In the genomic region with DNA sequence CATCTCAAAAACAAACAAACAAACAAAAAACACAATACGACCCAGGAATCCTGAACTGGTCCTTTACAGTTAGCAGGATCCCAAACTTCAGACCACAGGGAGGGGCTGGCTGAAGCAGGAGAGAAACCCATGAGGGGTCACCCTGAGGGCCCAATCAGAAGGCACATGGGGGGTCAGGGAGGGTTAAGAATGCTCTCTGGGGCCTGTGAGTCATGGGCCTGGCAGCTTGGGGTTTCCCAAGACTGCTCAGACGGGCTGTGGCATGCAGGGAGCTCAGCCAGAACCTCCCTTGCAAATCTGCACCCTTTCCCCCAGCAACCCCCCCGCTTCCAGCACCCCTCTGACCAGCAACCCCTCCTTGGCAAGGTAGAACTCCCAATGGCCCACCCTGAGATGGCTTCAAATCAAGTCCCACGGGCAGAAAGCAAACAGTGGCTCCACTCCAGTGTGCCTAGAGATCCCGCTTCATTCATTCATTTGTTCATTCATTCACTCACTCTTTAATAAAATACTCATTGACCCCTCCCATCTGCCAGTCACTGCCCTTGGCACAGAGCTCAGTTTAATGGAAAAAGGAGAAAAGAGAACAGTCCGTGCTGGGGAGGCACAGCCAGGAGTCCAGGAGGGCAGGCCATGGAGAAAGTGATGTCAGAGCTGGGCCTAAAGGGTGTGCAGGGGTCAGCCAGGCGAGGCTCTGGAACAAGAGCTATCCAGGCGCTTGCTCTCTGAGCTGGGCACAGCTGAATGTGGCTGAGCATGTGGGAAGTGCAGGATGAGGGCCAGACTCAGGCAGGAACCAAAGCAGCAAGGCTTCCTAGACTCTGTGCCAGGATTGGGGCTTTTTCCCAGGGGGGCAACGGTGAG, we compare ENCODE assay signal across 8 cellular contexts. TPM values are rescaled to one million over a fixed set of nuclear protein-coding genes. Genes with fewer than 3 reads are reported as not detected.
DNase-seq lines count a peak whose midpoint lies in the region; ATAC-seq and TF ChIP-seq lines count a peak whose summit lies in the region.

No MANE protein-coding gene starts in this region.

- H3K4me3 ChIP-seq in adrenal gland = no peak overlapping the region

- peak; percentile 15 to 19 for DNase-seq in activated CD4-positive, alpha-beta T cell treated with anti-CD3 and anti-CD28 coated beads, Interleukin-2, amount 50 U/mL, for 48 hours
- no peak for DNase-seq in activated CD4-positive, alpha-beta T cell treated with anti-CD3 and anti-CD28 coated beads, Interleukin-2, amount 50 U/mL, for 1 hour
- DNase-seq in adrenal gland (peak in 6 of 7 donors; percentile 80 to 91 (median 86)), islet precursor cell (peak; percentile 98), HEK293T (ENCODE audit: extremely low spot score) (no peak), inferior parietal cortex (ENCODE audit: extremely low spot score) (no peak), GM10248 (ENCODE audit: extremely low spot score) (no peak)
- DNase-seq in stimulated activated naive CD8-positive, alpha-beta T cell treated with anti-CD3 and anti-CD28 coated beads, Interleukin-15, Interleukin-2, amounts not matched to agents 100 U/mL and 50 U/mL, for 24 hours = peak; percentile 45

- H3K36me3 ChIP-seq in adrenal gland (replicated peaks in 1 of 2) = no peaks in the 10 kb centered on the region

- TF ChIP-seq CTCF in adrenal gland (IDR thresholded peaks at IDR 0.05) (no peak), GM10248 (IDR thresholded peaks at IDR 0.05; ENCODE audit: control extremely low read depth, extremely low read depth, low read depth, missing control alignments) (no peak)

- peaks cover 31 to 37% of the 10 kb centered on the region in 2 donors for H3K4me1 ChIP-seq in adrenal gland (replicated peaks in 1 of 2)

- 32 to 60% (median 47%) methylated on average over 6 to 9 of the region's 9 CpGs for WGBS in adrenal gland, 4 donors

- no peaks in the 10 kb centered on the region for H3K27me3 ChIP-seq in adrenal gland

- peak overlapping the region in 4 of 5 donors; percentile 31 to 88 (median 52) for H3K27ac ChIP-seq in adrenal gland

- POLR2A ChIA-PET in HEK293T (lab: Yijun Ruan, JAX) = interaction anchor here (0.7 to 1.4 kb wide), 4 partner anchors 26 to 50 kb away, joined by 3 to 4 read pairs (median 4); a partner anchor contains a TSS
- POLR2A ChIA-PET in GM10248 (lab: Yijun Ruan, JAX) = no interaction called here

- intact Hi-C loops in adrenal gland (cut with DNase I) = no loop called here

- no peak for TF ChIP-seq POLR2A in adrenal gland (IDR thresholded peaks at IDR 0.05)

- ATAC-seq in stimulated activated naive CD8-positive, alpha-beta T cell treated with anti-CD3 and anti-CD28 coated beads, Interleukin-15, Interleukin-2, amounts not matched to agents 100 U/mL and 50 U/mL, for 24 hours = peak; percentile 79

- H3K9me3 ChIP-seq in adrenal gland (replicated peaks in 1 of 3) = no peaks in the 10 kb centered on the region

- CTCF ChIA-PET in HEK293T (lab: Yijun Ruan, JAX) = interaction anchor here (0.6 kb wide), 1 partner anchor 198 kb away, joined by 3 read pairs; no protein-coding TSS in a partner anchor
- CTCF ChIA-PET in GM10248 (lab: Yijun Ruan, JAX) = interaction anchor here (1.8 to 2.3 kb wide), 3 partner anchors 8 to 16 kb away, joined by 6 to 7 read pairs (median 7); no protein-coding TSS in a partner anchor

TF ChIP-seq in HEK293T, 16 proteins besides CTCF, POLR2A, EP300 and RAD21:
- TF ChIP-seq ARNT (IDR thresholded peaks at IDR 0.05) (no peak), FOXM1 (IDR thresholded peaks at IDR 0.05; ENCODE audit: borderline replicate concordance) (no peak), ZNF384 (IDR thresholded peaks at IDR 0.05) (no peak), LEF1 (IDR thresholded peaks at IDR 0.05; ENCODE audit: borderline replicate concordance) (no peak), SUZ12 (IDR thresholded peaks at IDR 0.05) (no peak), BHLHE40 (IDR thresholded peaks at IDR 0.05; ENCODE audit: borderline replicate concordance) (no peak), SP1 (IDR thresholded peaks at IDR 0.05) (no peak), FOXK2 (IDR thresholded peaks at IDR 0.05) (no peak), CTBP1 (IDR thresholded peaks at IDR 0.05; ENCODE audit: borderline replicate concordance) (no peak), HDGF (IDR thresholded peaks at IDR 0.05; ENCODE audit: borderline replicate concordance) (no peak), FOXA1 (IDR thresholded peaks at IDR 0.05) (no peak), NFRKB (IDR thresholded peaks at IDR 0.05) (no peak), L3MBTL2 (conservative IDR thresholded peaks at IDR 0.05) (no peak), TARDBP (IDR thresholded peaks at IDR 0.05) (no peak), ELF4 (IDR thresholded peaks at IDR 0.05) (no peak)
- TF ChIP-seq, protein P1, sequence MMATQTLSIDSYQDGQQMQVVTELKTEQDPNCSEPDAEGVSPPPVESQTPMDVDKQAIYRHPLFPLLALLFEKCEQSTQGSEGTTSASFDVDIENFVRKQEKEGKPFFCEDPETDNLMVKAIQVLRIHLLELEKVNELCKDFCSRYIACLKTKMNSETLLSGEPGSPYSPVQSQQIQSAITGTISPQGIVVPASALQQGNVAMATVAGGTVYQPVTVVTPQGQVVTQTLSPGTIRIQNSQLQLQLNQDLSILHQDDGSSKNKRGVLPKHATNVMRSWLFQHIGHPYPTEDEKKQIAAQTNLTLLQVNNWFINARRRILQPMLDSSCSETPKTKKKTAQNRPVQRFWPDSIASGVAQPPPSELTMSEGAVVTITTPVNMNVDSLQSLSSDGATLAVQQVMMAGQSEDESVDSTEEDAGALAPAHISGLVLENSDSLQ (IDR thresholded peaks at IDR 0.05) = no peak

RNA-seq across cellular contexts. Expression of a gene that starts 8.2 kb away (rescaled TPM):
- total RNA-seq in adrenal gland = 1 to 10 TPM in 1 of 8 donors, under 1 TPM in 7; 0.24 to 1.0 (median 0.71) TPM
- polyA plus RNA-seq in adrenal gland = 1 to 10 TPM; 1.2 to 4.5 (median 2.3) TPM

RNA-seq across cellular contexts. Expression of a gene that starts 40.6 kb away (rescaled TPM):
- total RNA-seq in adrenal gland = 100 to 1,000 TPM in 1 of 8 donors, 10 to 100 TPM in 7; 29.0 to 103 (median 51.1) TPM
- polyA plus RNA-seq in adrenal gland = 10 to 100 TPM; 16.0 to 50.1 (median 40.5) TPM

RNA-seq across cellular contexts. Expression of a gene that starts 48.3 kb away (rescaled TPM):
- 10 to 100 TPM; 24.5 to 51.2 (median 35.1) TPM for total RNA-seq in adrenal gland
- polyA plus RNA-seq in adrenal gland = 10 to 100 TPM; 16.4 to 31.2 (median 18.8) TPM

RNA-seq across cellular contexts. Expression of a gene that starts 56.9 kb away (rescaled TPM):
- under 1 TPM in 1 of 8 donors, not detected in 7; 0.14 TPM for total RNA-seq in adrenal gland
- polyA plus RNA-seq in adrenal gland = not detected

Comparison
In these comparisons a context has a peak if more than half of its experiments do, and no peak if none do; other contexts are left out.
1. DNase-seq: peak in activated CD4-positive, alpha-beta T cell treated with anti-CD3 and anti-CD28 coated beads, Interleukin-2, amount 50 U/mL, for 48 hours (2 of 2), adrenal gland (6 of 7), islet precursor cell (single experiment) and stimulated activated naive CD8-positive, alpha-beta T cell treated with anti-CD3 and anti-CD28 coated beads, Interleukin-15, Interleukin-2, amounts not matched to agents 100 U/mL and 50 U/mL, for 24 hours (single experiment); none in activated CD4-positive, alpha-beta T cell treated with anti-CD3 and anti-CD28 coated beads, Interleukin-2, amount 50 U/mL, for 1 hour (single experiment), HEK293T (single experiment), inferior parietal cortex (single experiment) and GM10248 (single experiment).